In the genomic region with DNA sequence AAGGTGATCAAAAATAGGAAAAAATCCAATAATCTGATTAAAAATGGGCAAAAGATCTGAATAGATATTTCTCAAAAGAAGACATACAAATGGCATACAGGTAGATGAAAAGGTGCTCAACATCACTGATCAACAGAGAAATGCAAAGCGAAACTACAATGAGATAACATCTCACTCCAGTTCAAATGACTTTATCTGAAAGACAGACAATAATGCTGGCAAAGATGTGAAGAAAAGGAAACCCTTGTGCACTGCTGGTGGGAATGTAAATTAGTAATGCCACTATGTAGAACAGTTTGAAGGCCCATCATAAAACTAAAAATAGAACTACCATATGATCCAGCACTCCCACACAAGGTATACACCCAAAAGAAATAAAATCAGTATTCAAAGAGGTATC, we compare ENCODE assay signal across 25 cellular contexts.
"Had no signal": no experiment of that assay in that cellular context is flagged by ENCODE, and none has a peak within 500 bp of the region (broad histone marks: within the 10 kb centered on the region; RNA-seq: fewer than 3 reads in every experiment).

No MANE protein-coding gene starts in this region.

- H3K9me3 Mint-ChIP-seq: memory B cell had no signal

- DNase-seq: cortex of kidney; dorsolateral prefrontal cortex; effector memory CD4-positive, alpha-beta T cell; heart left ventricle; left lung; lower lobe of right lung; nucleus accumbens; ovary; sigmoid colon; stimulated activated CD4-positive, alpha-beta T cell treated with anti-CD3 and anti-CD28 coated beads, Interleukin-2, amount 100 ng/mL, for 24 hours; stimulated activated CD4-positive, alpha-beta T cell treated with anti-CD3 and anti-CD28 coated beads, Interleukin-4, amount 100 ng/mL, for 4 hours; stimulated activated naive B cell treated with anti-CD40 and anti-IgM and Interleukin-4, amounts not matched to agents 10 μg/mL and 1 μg/mL and 100 μg/mL, for 72 hours; stimulated activated naive CD8-positive, alpha-beta T cell treated with anti-CD3 and anti-CD28 coated beads, Interleukin-15, amount 100 ng/mL, for 72 hours; testis had no signal

- H3K9me3 ChIP-seq: lower lobe of right lung, ovary, right atrium auricular region, sigmoid colon, testis had no signal

- ATAC-seq: esophagus mucosa; heart left ventricle; left lung; lower lobe of right lung; natural killer cell treated with Interleukin-12 subunit alpha and Interleukin-12 subunit beta and Interleukin-15 and Interleukin-18, amount 100 ng/mL, for 72 hours; stimulated activated naive B cell treated with anti-CD40 and anti-IgM and Interleukin-4, amounts not matched to agents 10 μg/mL and 1 μg/mL and 100 μg/mL, for 72 hours; stimulated activated naive CD8-positive, alpha-beta T cell treated with anti-CD3 and anti-CD28 coated beads, Interleukin-15, amount 100 ng/mL, for 72 hours had no signal

- H2AFZ ChIP-seq: neural progenitor cell had no signal

- H3K27ac ChIP-seq: dorsolateral prefrontal cortex, heart left ventricle, left lung, lower lobe of right lung, neural progenitor cell, ovary, right atrium auricular region, sigmoid colon, skin epidermis, testis, tibial nerve had no signal

- H3K4me3 Mint-ChIP-seq: memory B cell; mesothelial cell of epicardium; natural killer cell treated with Interleukin-12 subunit alpha and Interleukin-12 subunit beta and Interleukin-15 and Interleukin-18, amount 100 ng/mL, for 72 hours; neural progenitor cell; stimulated activated naive B cell treated with anti-CD40 and anti-IgM and Interleukin-4, amounts not matched to agents 10 μg/mL and 1 μg/mL and 100 μg/mL, for 72 hours; stimulated activated naive CD8-positive, alpha-beta T cell treated with anti-CD3 and anti-CD28 coated beads, Interleukin-15, amount 100 ng/mL, for 72 hours had no signal

- H3K36me3 ChIP-seq: heart left ventricle, left lung, lower lobe of right lung, neural progenitor cell, ovary, right atrium auricular region, sigmoid colon had no signal

- H3K4me1 ChIP-seq: heart left ventricle, left lung, lower lobe of right lung, neural progenitor cell, right atrium auricular region, testis, tibial nerve had no signal

- H3K4me1 Mint-ChIP-seq: memory B cell; neural progenitor cell; stimulated activated naive B cell treated with anti-CD40 and anti-IgM and Interleukin-4, amounts not matched to agents 10 μg/mL and 1 μg/mL and 100 μg/mL, for 72 hours had no signal

- H3K4me3 ChIP-seq: dorsolateral prefrontal cortex, heart left ventricle, left lung, lower lobe of right lung, neural progenitor cell, ovary, right atrium auricular region, sigmoid colon, skin epidermis, testis, tibial nerve had no signal

- H3K36me3 Mint-ChIP-seq: natural killer cell treated with Interleukin-12 subunit alpha and Interleukin-12 subunit beta and Interleukin-15 and Interleukin-18, amount 100 ng/mL, for 72 hours; neural progenitor cell had no signal

- H3K27me3 ChIP-seq: dorsolateral prefrontal cortex, heart left ventricle, left lung, neural progenitor cell, ovary, right atrium auricular region, sigmoid colon, testis, tibial nerve had no signal

- H3K27ac Mint-ChIP-seq: memory B cell; mesothelial cell of epicardium; natural killer cell treated with Interleukin-12 subunit alpha and Interleukin-12 subunit beta and Interleukin-15 and Interleukin-18, amount 100 ng/mL, for 72 hours; neural progenitor cell; stimulated activated naive B cell treated with anti-CD40 and anti-IgM and Interleukin-4, amounts not matched to agents 10 μg/mL and 1 μg/mL and 100 μg/mL, for 72 hours; stimulated activated naive CD8-positive, alpha-beta T cell treated with anti-CD3 and anti-CD28 coated beads, Interleukin-15, amount 100 ng/mL, for 72 hours had no signal

- H3K4me2 ChIP-seq: neural progenitor cell had no signal

- FAIRE-seq: endometrium, frontal cortex, keratinocyte had no signal

- H3K27me3 Mint-ChIP-seq: memory B cell; natural killer cell treated with Interleukin-12 subunit alpha and Interleukin-12 subunit beta and Interleukin-15 and Interleukin-18, amount 100 ng/mL, for 72 hours; stimulated activated naive B cell treated with anti-CD40 and anti-IgM and Interleukin-4, amounts not matched to agents 10 μg/mL and 1 μg/mL and 100 μg/mL, for 72 hours; stimulated activated naive CD8-positive, alpha-beta T cell treated with anti-CD3 and anti-CD28 coated beads, Interleukin-15, amount 100 ng/mL, for 72 hours had no signal

- H3K9ac ChIP-seq: neural progenitor cell had no signal
